ENCODE assay signal across 1 cellular context in genomic region chr19:29395712-29396414, GRCh38.
TF ChIP-seq lines count a peak whose summit lies in the region.

No MANE protein-coding gene starts in this region.

TF ChIP-seq in HEK293, 187 proteins besides CTCF, POLR2A, EP300 and RAD21 (continued from another document):
- TF ChIP-seq ZNF341 (tag by site-specific recombination; IDR thresholded peaks at IDR 0.05; ENCODE audit: low read depth) (peak; percentile 67), GFI1B (tag by site-specific recombination; IDR thresholded peaks at IDR 0.05) (no peak), ZBTB17 (tag by site-specific recombination; IDR thresholded peaks at IDR 0.05) (no peak), ZNF398 (tag by site-specific recombination; IDR thresholded peaks at IDR 0.05) (no peak), ZBTB48 (tag by site-specific recombination; IDR thresholded peaks at IDR 0.05) (no peak), ZNF324 (tag by site-specific recombination; IDR thresholded peaks at IDR 0.05) (no peak), FEZF1 (tag by site-specific recombination; IDR thresholded peaks at IDR 0.05) (no peak), ZNF837 (tag by site-specific recombination; IDR thresholded peaks at IDR 0.05) (no peak), SP3 (tag by site-specific recombination; IDR thresholded peaks at IDR 0.05) (no peak), ZNF221 (tag by site-specific recombination; IDR thresholded peaks at IDR 0.05; ENCODE audit: borderline replicate concordance) (no peak), ZNF561 (tag by site-specific recombination; IDR thresholded peaks at IDR 0.05; ENCODE audit: borderline replicate concordance) (no peak), ZNF366 (tag by site-specific recombination; conservative IDR thresholded peaks at IDR 0.05) (no peak), EGR2 (tag by site-specific recombination; IDR thresholded peaks at IDR 0.05; ENCODE audit: low read depth) (peak; percentile 72; the same call in 1 of the 2 replicates), ZNF19 (tag by site-specific recombination; IDR thresholded peaks at IDR 0.05; ENCODE audit: low read depth) (no peak)
- TF ChIP-seq, protein P1, sequence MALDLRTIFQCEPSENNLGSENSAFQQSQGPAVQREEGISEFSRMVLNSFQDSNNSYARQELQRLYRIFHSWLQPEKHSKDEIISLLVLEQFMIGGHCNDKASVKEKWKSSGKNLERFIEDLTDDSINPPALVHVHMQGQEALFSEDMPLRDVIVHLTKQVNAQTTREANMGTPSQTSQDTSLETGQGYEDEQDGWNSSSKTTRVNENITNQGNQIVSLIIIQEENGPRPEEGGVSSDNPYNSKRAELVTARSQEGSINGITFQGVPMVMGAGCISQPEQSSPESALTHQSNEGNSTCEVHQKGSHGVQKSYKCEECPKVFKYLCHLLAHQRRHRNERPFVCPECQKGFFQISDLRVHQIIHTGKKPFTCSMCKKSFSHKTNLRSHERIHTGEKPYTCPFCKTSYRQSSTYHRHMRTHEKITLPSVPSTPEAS (tag by site-specific recombination; IDR thresholded peaks at IDR 0.05), result peak; percentile 54
- TF ChIP-seq, protein P2, sequence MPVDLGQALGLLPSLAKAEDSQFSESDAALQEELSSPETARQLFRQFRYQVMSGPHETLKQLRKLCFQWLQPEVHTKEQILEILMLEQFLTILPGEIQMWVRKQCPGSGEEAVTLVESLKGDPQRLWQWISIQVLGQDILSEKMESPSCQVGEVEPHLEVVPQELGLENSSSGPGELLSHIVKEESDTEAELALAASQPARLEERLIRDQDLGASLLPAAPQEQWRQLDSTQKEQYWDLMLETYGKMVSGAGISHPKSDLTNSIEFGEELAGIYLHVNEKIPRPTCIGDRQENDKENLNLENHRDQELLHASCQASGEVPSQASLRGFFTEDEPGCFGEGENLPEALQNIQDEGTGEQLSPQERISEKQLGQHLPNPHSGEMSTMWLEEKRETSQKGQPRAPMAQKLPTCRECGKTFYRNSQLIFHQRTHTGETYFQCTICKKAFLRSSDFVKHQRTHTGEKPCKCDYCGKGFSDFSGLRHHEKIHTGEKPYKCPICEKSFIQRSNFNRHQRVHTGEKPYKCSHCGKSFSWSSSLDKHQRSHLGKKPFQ (tag by site-specific recombination; IDR thresholded peaks at IDR 0.05), result no peak
